ENCODE assay signal across 16 cellular contexts in genomic region chr1:164720329-164721036, GRCh38.
DNase-seq lines count a peak whose midpoint lies in the region; ATAC-seq, FAIRE-seq and TF ChIP-seq lines count a peak whose summit lies in the region.
"Had no signal": no experiment of that assay in that cellular context is flagged by ENCODE, and none has a peak within 500 bp of the region (broad histone marks: within the 10 kb centered on the region; RNA-seq: fewer than 3 reads in every experiment).

No MANE protein-coding gene starts in this region.

- H3K4me1 ChIP-seq in astrocyte (ENCODE audit: insufficient read depth, low read length), result peaks cover 29% of the 10 kb centered on the region
- peaks cover 86% of the 10 kb centered on the region for H3K4me1 ChIP-seq in muscle layer of colon (ENCODE audit: insufficient read depth, low read length)
- no peaks in the 10 kb centered on the region for H3K4me1 ChIP-seq in CD8-positive, alpha-beta T cell (ENCODE audit: insufficient read depth, low read length)

- intact Hi-C loops in CD14-positive monocyte (cut with micrococcal nuclease), result no loop called here
- intact Hi-C loops in CD8-positive, alpha-beta T cell (cut with DNase I, micrococcal nuclease), result no loop called here

- H3K4me1 Mint-ChIP-seq in CD14-positive monocyte (peaks cover 56% of the 10 kb centered on the region), astrocyte (ENCODE audit: low read depth, unreplicated experiment) (peaks cover 34% of the 10 kb centered on the region)
- H3K4me1 Mint-ChIP-seq in CD8-positive, alpha-beta T cell (ENCODE audit: low read depth), result no peaks in the 10 kb centered on the region

- H4K20me1 ChIP-seq in astrocyte (ENCODE audit: insufficient read depth, low read length), result peaks cover 7% of the 10 kb centered on the region

- POLR2A ChIA-PET in CD8-positive, alpha-beta T cell (lab: Charles Lee), result no interaction called here

- H3K27ac ChIP-seq in astrocyte (ENCODE audit: low read depth, low read length) (no peak overlapping the region), muscle layer of colon (ENCODE audit: low read depth, low read length) (peak overlapping the region; percentile 14)
- H3K27ac ChIP-seq in CD8-positive, alpha-beta T cell (ENCODE audit: low read depth, low read length), result no peak overlapping the region

- TF ChIP-seq CTCF in CD14-positive monocyte (IDR thresholded peaks at IDR 0.05), result no peak
- no peak for TF ChIP-seq CTCF in NB4 (IDR thresholded peaks at IDR 0.05; ENCODE audit: low read depth, low read length)
- TF ChIP-seq CTCF in astrocyte (IDR thresholded peaks at IDR 0.05; ENCODE audit: insufficient read depth, low read depth, low read length), result no peak
- no peak for TF ChIP-seq CTCF in GM13977 (IDR thresholded peaks at IDR 0.05; ENCODE audit: extremely low read depth, insufficient read depth, missing control alignments)
- no peak for TF ChIP-seq CTCF in CD8-positive, alpha-beta T cell (IDR thresholded peaks at IDR 0.05)

- no peak for ATAC-seq in HG03457 (IDR thresholded peaks at IDR 0.05; ENCODE audit: unreplicated experiment)
- ATAC-seq in CD8-positive, alpha-beta T cell, result no peak

- no peak overlapping the region for H3K9ac ChIP-seq in astrocyte (ENCODE audit: low read length)
- H3K9ac ChIP-seq in muscle layer of colon (ENCODE audit: low read length), result no peak overlapping the region

- in situ Hi-C loops in GM13977 (cut with MboI; ENCODE audit: low pct_unique_long_range_greater_than_20kb, low sequenced_read_pairs, unreplicated experiment), result no loop called here

- H3K27me3 ChIP-seq in astrocyte (ENCODE audit: insufficient read depth, low read length) (no peaks in the 10 kb centered on the region), muscle layer of colon (ENCODE audit: control insufficient read depth in 1 of 2, insufficient read depth in 2 of 2, low read length in 2 of 2) (no peaks in the 10 kb centered on the region)
- no peaks in the 10 kb centered on the region for H3K27me3 ChIP-seq in CD8-positive, alpha-beta T cell (ENCODE audit: insufficient read depth, low read length)

- CTCF ChIA-PET in CD8-positive, alpha-beta T cell (lab: Charles Lee), result no interaction called here

- peaks cover under 1% of the 10 kb centered on the region for H3K79me2 ChIP-seq in astrocyte (ENCODE audit: insufficient read depth, low read length)

- H3K27ac Mint-ChIP-seq in CD14-positive monocyte, result peak overlapping the region in 3 of 7 donors; percentile 31 to 50 (median 50)
- peak overlapping the region; percentile 62 for H3K27ac Mint-ChIP-seq in astrocyte (ENCODE audit: unreplicated experiment)
- H3K27ac Mint-ChIP-seq in CD8-positive, alpha-beta T cell, result no peak overlapping the region

- H3K36me3 ChIP-seq in astrocyte (ENCODE audit: insufficient read depth, low read length) (no peaks in the 10 kb centered on the region), muscle layer of colon (ENCODE audit: insufficient read depth, low read length) (no peaks in the 10 kb centered on the region)
- H3K36me3 ChIP-seq in CD8-positive, alpha-beta T cell (ENCODE audit: insufficient read depth, low read length), result no peaks in the 10 kb centered on the region
- H3K36me3 ChIP-seq: prostate gland had no signal

- H3K36me3 Mint-ChIP-seq in CD14-positive monocyte (peaks cover 8 to 21% of the 10 kb centered on the region in 2 donors), astrocyte (ENCODE audit: low read depth, unreplicated experiment) (peaks cover 3% of the 10 kb centered on the region)
- H3K36me3 Mint-ChIP-seq in CD8-positive, alpha-beta T cell, result no peaks in the 10 kb centered on the region

- H3K9me3 ChIP-seq in astrocyte (ENCODE audit: insufficient read depth, low read depth, low read length) (no peaks in the 10 kb centered on the region), muscle layer of colon (ENCODE audit: low read length) (no peaks in the 10 kb centered on the region)
- H3K9me3 ChIP-seq in CD8-positive, alpha-beta T cell (ENCODE audit: low read length), result no peaks in the 10 kb centered on the region
- H3K9me3 ChIP-seq: prostate gland had no signal

- H3K27me3 Mint-ChIP-seq in CD14-positive monocyte (ENCODE audit: low read depth in 3 of 3) (peaks cover 70 to 80% (median 70%) of the 10 kb centered on the region in 3 donors), astrocyte (ENCODE audit: low read depth, unreplicated experiment) (no peaks in the 10 kb centered on the region)
- no peaks in the 10 kb centered on the region for H3K27me3 Mint-ChIP-seq in CD8-positive, alpha-beta T cell (ENCODE audit: low read depth)

- H3K9me3 Mint-ChIP-seq in CD14-positive monocyte, result peaks cover 2 to 11% (median 8%) of the 10 kb centered on the region in 7 donors
- H3K9me3 Mint-ChIP-seq in astrocyte (ENCODE audit: unreplicated experiment), result no peaks in the 10 kb centered on the region
- no peaks in the 10 kb centered on the region for H3K9me3 Mint-ChIP-seq in CD8-positive, alpha-beta T cell

- DNase-seq in CD14-positive monocyte (ENCODE audit: low spot score), result no peak
- DNase-seq in NB4 (ENCODE audit: low read depth), result peak; percentile 92
- no peak for DNase-seq in astrocyte (ENCODE audit: low read depth)
- no peak for DNase-seq in GM13977 (ENCODE audit: low spot score)
- DNase-seq in CD8-positive, alpha-beta T cell, result no peak
- no peak for DNase-seq in activated T-cell treated with anti-CD3 and anti-CD28 coated beads, Interleukin-2, amount 50 U/mL, for 48 hours
- DNase-seq: central memory CD4-positive, alpha-beta T cell; DND-41; HCEC 1CT; hippocampal formation; NCI-H1694; stimulated activated CD4-positive, alpha-beta T cell treated with anti-CD3 and anti-CD28 coated beads, Interleukin-4, amount 100 ng/mL, for 1 hour; stimulated activated naive CD4-positive, alpha-beta T cell had no signal

- H3K4me2 ChIP-seq in astrocyte (ENCODE audit: low read length), result peak overlapping the region; percentile 19

- TF ChIP-seq POLR2A in NB4 (IDR thresholded peaks at IDR 0.05; ENCODE audit: extremely low read depth, insufficient read length), result no peak

- no peak overlapping the region for H2AFZ ChIP-seq in astrocyte (ENCODE audit: low read depth, low read length)

- H3K4me3 Mint-ChIP-seq in CD14-positive monocyte, result peak overlapping the region; percentile 12 to 77
- H3K4me3 Mint-ChIP-seq in astrocyte (ENCODE audit: unreplicated experiment), result no peak overlapping the region
- no peak overlapping the region for H3K4me3 Mint-ChIP-seq in CD8-positive, alpha-beta T cell

- H3K4me3 ChIP-seq in NB4 (ENCODE audit: low read depth, low read length) (peak overlapping the region; percentile 45), astrocyte (ENCODE audit: insufficient read depth, low read depth, low read length) (no peak overlapping the region), muscle layer of colon (ENCODE audit: low read depth in 1 of 2, low read length in 2 of 2) (no peak overlapping the region)
- no peak overlapping the region for H3K4me3 ChIP-seq in CD8-positive, alpha-beta T cell (ENCODE audit: low read depth, low read length)
- H3K4me3 ChIP-seq: prostate gland had no signal

- no peak for FAIRE-seq in astrocyte (lab: Jason Lieb, UNC)

Comparison
In these comparisons a context has a peak if more than half of its experiments do, and no peak if none do; other contexts are left out.
1. H3K4me3 Mint-ChIP-seq: peak in CD14-positive monocyte (2 of 2); none in astrocyte (single experiment) and CD8-positive, alpha-beta T cell (single experiment).